In genomic region chr12:6858796-6859195, GRCh38 we compare ENCODE assay signal across 9 cellular contexts.
"Had no signal": no experiment of that assay in that cellular context is flagged by ENCODE, and none has a peak within 500 bp of the region (broad histone marks: within the 10 kb centered on the region; RNA-seq: fewer than 3 reads in every experiment).

No MANE protein-coding gene starts in this region.

- H3K9me3 ChIP-seq: HAP-1 had no signal

- H3K4me3 ChIP-seq: GM23338, HAP-1 had no signal

- FAIRE-seq: H1, H54 had no signal

- H3K4me1 ChIP-seq: HAP-1 had no signal

- H3K4me2 ChIP-seq: GM23338 had no signal

- H2AFZ ChIP-seq: GM23338 had no signal

- DNase-seq: GOT3, H7, H9, HCEC 1CT, HFFc6 had no signal
